ENCODE assay signal across 1 cellular context in the genomic region with DNA sequence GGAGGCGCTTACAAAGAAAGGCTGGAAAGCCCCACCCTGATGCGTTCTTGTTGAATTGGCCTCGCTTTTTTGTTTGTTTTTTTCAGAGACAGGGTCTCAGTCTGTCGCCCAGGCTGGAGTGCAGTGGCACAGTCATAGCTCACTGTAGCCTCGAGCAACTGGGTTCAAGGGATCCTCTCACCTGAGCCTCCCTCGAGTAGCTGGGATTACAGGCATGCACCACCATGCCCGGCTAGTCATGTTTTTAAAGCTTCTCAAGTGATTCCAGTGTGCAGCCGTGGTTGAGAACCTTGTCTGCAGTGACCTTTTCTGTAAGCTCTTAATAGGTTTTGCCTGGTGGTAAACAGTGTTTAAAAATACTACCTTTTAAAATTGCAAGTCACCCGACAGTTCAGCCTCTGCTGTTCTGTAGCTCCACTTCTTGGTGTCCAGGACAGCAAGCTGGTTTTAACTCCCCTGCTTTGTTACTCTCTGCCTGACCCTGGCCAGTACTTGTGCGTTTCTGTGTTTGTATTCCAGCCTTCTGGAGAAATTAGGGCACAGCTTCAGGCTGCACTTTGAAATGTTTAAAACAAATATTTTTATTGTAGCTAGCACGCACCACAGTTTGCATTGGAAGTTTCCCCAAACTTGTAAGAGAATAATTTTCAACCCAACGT.
TF ChIP-seq lines count a peak whose summit lies in the region.

No MANE protein-coding gene starts in this region.

TF ChIP-seq in IMR-90, 13 proteins besides CTCF, POLR2A, EP300 and RAD21:
- TF ChIP-seq RCOR1 (IDR thresholded peaks at IDR 0.05; ENCODE audit: insufficient replicate concordance, low read length): no peak
- peak; percentile 31; the same call in 1 of the 2 replicates for TF ChIP-seq NFE2L2 (IDR thresholded peaks at IDR 0.05; ENCODE audit: low read depth, low read length)
